In the genomic region with DNA sequence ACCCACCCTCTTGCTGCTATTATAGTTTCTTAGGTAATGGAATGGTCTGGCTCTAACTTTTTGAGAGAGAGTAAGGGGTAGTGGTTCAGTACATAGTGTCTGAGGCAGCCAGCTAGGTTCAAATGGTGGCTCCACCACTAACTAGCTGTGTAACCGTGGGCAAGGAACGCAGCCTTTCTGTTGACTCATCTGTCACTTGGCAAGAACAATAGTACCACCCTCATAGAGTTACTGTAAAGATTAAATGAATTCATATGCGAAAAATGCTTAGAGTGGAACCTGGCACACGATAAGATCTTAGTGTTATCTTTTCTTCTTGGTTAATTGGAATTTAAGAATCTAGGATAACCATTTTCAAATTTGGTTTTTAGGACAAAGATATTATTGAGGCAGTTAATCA, we compare ENCODE assay signal across 29 cellular contexts. TPM values are rescaled to one million over a fixed set of nuclear protein-coding genes. Genes with fewer than 3 reads are reported as not detected.
DNase-seq lines count a peak whose midpoint lies in the region; ATAC-seq, FAIRE-seq and TF ChIP-seq lines count a peak whose summit lies in the region.
"Had no signal": no experiment of that assay in that cellular context is flagged by ENCODE, and none has a peak within 500 bp of the region (broad histone marks: within the 10 kb centered on the region; RNA-seq: fewer than 3 reads in every experiment).

No MANE protein-coding gene starts in this region.

- intact Hi-C loops in MCF 10A (cut with micrococcal nuclease): no loop called here
- intact Hi-C loops in breast epithelium (cut with DNase I; ENCODE audit: low total_unique reads): no loop called here

- TF ChIP-seq CTCF in MCF 10A (IDR thresholded peaks at IDR 0.05; ENCODE audit: unreplicated experiment) (no peak), breast epithelium (IDR thresholded peaks at IDR 0.05) (no peak), astrocyte (IDR thresholded peaks at IDR 0.05; ENCODE audit: insufficient read depth, low read depth, low read length) (no peak), Peyer's patch (IDR thresholded peaks at IDR 0.05) (no peak), gastroesophageal sphincter (IDR thresholded peaks at IDR 0.05) (no peak)

- H4K20me1 ChIP-seq in astrocyte (ENCODE audit: insufficient read depth, low read length): no peaks in the 10 kb centered on the region
- H4K20me1 ChIP-seq: BLaER1 treated with 17β-estradiol and CSF1 and Interleukin-3, amounts not matched to agents 10 nM and 100 nM had no signal

- H3K79me2 ChIP-seq in astrocyte (ENCODE audit: insufficient read depth, low read length): no peaks in the 10 kb centered on the region

- H3K4me3 Mint-ChIP-seq in MCF 10A (ENCODE audit: unreplicated experiment): no peak overlapping the region
- no peak overlapping the region for H3K4me3 Mint-ChIP-seq in astrocyte (ENCODE audit: unreplicated experiment)
- no peak overlapping the region for H3K4me3 Mint-ChIP-seq in activated naive CD8-positive, alpha-beta T cell treated with anti-CD3 and anti-CD28 coated beads for 36 hours
- no peak overlapping the region for H3K4me3 Mint-ChIP-seq in effector memory CD8-positive, alpha-beta T cell
- H3K4me3 Mint-ChIP-seq: activated CD8-positive, alpha-beta T cell treated with anti-CD3 and anti-CD28 coated beads, Interleukin-2, amount 10 ng/mL, durations not matched to agents 7 days and 5 days; activated naive CD4-positive, alpha-beta T cell treated with anti-CD3 and anti-CD28 coated beads, Interleukin-2, amount 50 U/mL, for 24 hours; activated T-cell treated with anti-CD3 and anti-CD28 coated beads, Interleukin-2, amount 50 U/mL, for 72 hours; dendritic cell treated with granulocyte-macrophage colony-stimulating factor and Interleukin-4, amounts not matched to agents 40 ng/mL and 50 ng/mL, for 4 days; naive B cell had no signal

- no peak overlapping the region for H2AFZ ChIP-seq in astrocyte (ENCODE audit: low read depth, low read length)

- POLR2A ChIA-PET in MCF 10A (lab: Yijun Ruan, JAX): no interaction called here

- BruUV-seq in MCF 10A (replicated peaks; lab: Mats Ljungman, UMichigan): no TSS peak

- DNase-seq in MCF 10A (ENCODE audit: unreplicated experiment) (peak; percentile 51), breast epithelium (ENCODE audit: low spot score in 2 of 2) (no peak), astrocyte (ENCODE audit: low read depth) (peak; percentile 79), fibroblast of peridontal ligament (ENCODE audit: extremely low read depth) (peak; percentile 59), Peyer's patch (no peak)
- no peak for DNase-seq in activated naive CD8-positive, alpha-beta T cell treated with anti-CD3 and anti-CD28 coated beads for 36 hours
- DNase-seq in effector memory CD8-positive, alpha-beta T cell: no peak
- DNase-seq: 8988T; activated CD4-positive, CD25-positive, alpha-beta regulatory T cell; activated CD8-positive, alpha-beta T cell treated with anti-CD3 and anti-CD28 coated beads, Interleukin-2, amount 10 ng/mL, durations not matched to agents 7 days and 5 days; activated T-cell treated with anti-CD3 and anti-CD28 coated beads, Interleukin-2, amount 50 U/mL, for 72 hours; brain microvascular endothelial cell; erythroblast; GDM1; mesenchymal stem cell; MV-4-11; naive B cell; NCI-H187 treated with DMSO at 0.1 percent for 48 hours; NCI-H226; OCI-M1; stimulated activated naive CD4-positive, alpha-beta T cell; T-helper 9 cell; upper lobe of left lung had no signal

- CTCF ChIA-PET in MCF 10A (lab: Yijun Ruan, JAX): interaction anchor here (0.7 kb wide), 1 partner anchor 10 kb away, joined by 3 read pairs; no protein-coding TSS in a partner anchor

- H3K4me1 ChIP-seq in breast epithelium (no peaks in the 10 kb centered on the region), astrocyte (ENCODE audit: insufficient read depth, low read length) (no peaks in the 10 kb centered on the region), Peyer's patch (no peaks in the 10 kb centered on the region), gastroesophageal sphincter (no peaks in the 10 kb centered on the region)
- H3K4me1 ChIP-seq: BLaER1 treated with 17β-estradiol and CSF1 and Interleukin-3, amounts not matched to agents 10 nM and 100 nM; right lobe of liver; upper lobe of left lung had no signal

- 70 to 90% methylated on average over 2 to 4 of the region's 4 CpGs for WGBS in gastroesophageal sphincter (ENCODE audit: low coverage in 1 of 2), 2 donors

- TF ChIP-seq POLR2A in breast epithelium (IDR thresholded peaks at IDR 0.05) (no peak), Peyer's patch (IDR thresholded peaks at IDR 0.05) (no peak), gastroesophageal sphincter (IDR thresholded peaks at IDR 0.05) (no peak)

- ATAC-seq in gastroesophageal sphincter: no peak
- ATAC-seq in effector memory CD8-positive, alpha-beta T cell (replicated peaks): no peak
- ATAC-seq: activated CD8-positive, alpha-beta T cell treated with anti-CD3 and anti-CD28 coated beads, Interleukin-2, amount 10 ng/mL, durations not matched to agents 7 days and 5 days; activated T-cell treated with anti-CD3 and anti-CD28 coated beads, Interleukin-2, amount 50 U/mL, for 72 hours; GM12878; right lobe of liver had no signal

- no peak overlapping the region for H3K27ac ChIP-seq in breast epithelium
- H3K27ac ChIP-seq in astrocyte (ENCODE audit: low read depth, low read length): no peak overlapping the region
- H3K27ac ChIP-seq in Peyer's patch: no peak overlapping the region
- H3K27ac ChIP-seq in gastroesophageal sphincter: no peak overlapping the region
- H3K27ac ChIP-seq: BLaER1 treated with 17β-estradiol and CSF1 and Interleukin-3, amounts not matched to agents 10 nM and 100 nM; brain microvascular endothelial cell; right lobe of liver; upper lobe of left lung had no signal

- H3K4me1 Mint-ChIP-seq in MCF 10A (ENCODE audit: insufficient read depth, unreplicated experiment) (peaks cover 16% of the 10 kb centered on the region), astrocyte (ENCODE audit: low read depth, unreplicated experiment) (peaks cover 12% of the 10 kb centered on the region)
- H3K4me1 Mint-ChIP-seq in activated naive CD8-positive, alpha-beta T cell treated with anti-CD3 and anti-CD28 coated beads for 36 hours: no peaks in the 10 kb centered on the region
- no peaks in the 10 kb centered on the region for H3K4me1 Mint-ChIP-seq in effector memory CD8-positive, alpha-beta T cell (ENCODE audit: low read depth in 2 of 2)
- H3K4me1 Mint-ChIP-seq: activated naive CD4-positive, alpha-beta T cell treated with anti-CD3 and anti-CD28 coated beads, Interleukin-2, amount 50 U/mL, for 24 hours; naive B cell had no signal

- H3K4me2 ChIP-seq in astrocyte (ENCODE audit: low read length): no peak overlapping the region
- H3K4me2 ChIP-seq: BLaER1 treated with 17β-estradiol and CSF1 and Interleukin-3, amounts not matched to agents 10 nM and 100 nM had no signal

- no peak overlapping the region for H3K9ac ChIP-seq in astrocyte (ENCODE audit: low read length)
- H3K9ac ChIP-seq: BLaER1 treated with 17β-estradiol and CSF1 and Interleukin-3, amounts not matched to agents 10 nM and 100 nM had no signal

- H3K36me3 Mint-ChIP-seq in MCF 10A (ENCODE audit: insufficient read depth, unreplicated experiment) (no peaks in the 10 kb centered on the region), astrocyte (ENCODE audit: low read depth, unreplicated experiment) (peaks cover 3% of the 10 kb centered on the region)
- H3K36me3 Mint-ChIP-seq in activated naive CD8-positive, alpha-beta T cell treated with anti-CD3 and anti-CD28 coated beads for 36 hours: no peaks in the 10 kb centered on the region
- H3K36me3 Mint-ChIP-seq in effector memory CD8-positive, alpha-beta T cell (ENCODE audit: insufficient read depth): no peaks in the 10 kb centered on the region
- H3K36me3 Mint-ChIP-seq: activated naive CD4-positive, alpha-beta T cell treated with anti-CD3 and anti-CD28 coated beads, Interleukin-2, amount 50 U/mL, for 24 hours; naive B cell had no signal

- FAIRE-seq in astrocyte (lab: Jason Lieb, UNC): peak; percentile 45
- FAIRE-seq: GM12878 had no signal

- H3K27me3 ChIP-seq in breast epithelium (no peaks in the 10 kb centered on the region), astrocyte (ENCODE audit: insufficient read depth, low read length) (no peaks in the 10 kb centered on the region), Peyer's patch (no peaks in the 10 kb centered on the region), gastroesophageal sphincter (no peaks in the 10 kb centered on the region)
- H3K27me3 ChIP-seq: BLaER1 treated with 17β-estradiol and CSF1 and Interleukin-3, amounts not matched to agents 10 nM and 100 nM; brain microvascular endothelial cell; right lobe of liver; upper lobe of left lung had no signal

- no peak for TF ChIP-seq EP300 in gastroesophageal sphincter (IDR thresholded peaks at IDR 0.05)

- H3K9me3 Mint-ChIP-seq in MCF 10A (ENCODE audit: unreplicated experiment) (no peaks in the 10 kb centered on the region), astrocyte (ENCODE audit: unreplicated experiment) (no peaks in the 10 kb centered on the region)
- H3K9me3 Mint-ChIP-seq in activated naive CD8-positive, alpha-beta T cell treated with anti-CD3 and anti-CD28 coated beads for 36 hours: no peaks in the 10 kb centered on the region
- H3K9me3 Mint-ChIP-seq in effector memory CD8-positive, alpha-beta T cell: no peaks in the 10 kb centered on the region
- H3K9me3 Mint-ChIP-seq: activated naive CD4-positive, alpha-beta T cell treated with anti-CD3 and anti-CD28 coated beads, Interleukin-2, amount 50 U/mL, for 24 hours; activated T-cell treated with anti-CD3 and anti-CD28 coated beads, Interleukin-2, amount 50 U/mL, for 72 hours; dendritic cell treated with granulocyte-macrophage colony-stimulating factor and Interleukin-4, amounts not matched to agents 40 ng/mL and 50 ng/mL, for 4 days; naive B cell had no signal

- H3K27ac Mint-ChIP-seq in MCF 10A (ENCODE audit: low read depth, unreplicated experiment) (no peak overlapping the region), astrocyte (ENCODE audit: unreplicated experiment) (no peak overlapping the region)
- no peak overlapping the region for H3K27ac Mint-ChIP-seq in activated naive CD8-positive, alpha-beta T cell treated with anti-CD3 and anti-CD28 coated beads for 36 hours
- no peak overlapping the region for H3K27ac Mint-ChIP-seq in effector memory CD8-positive, alpha-beta T cell
- H3K27ac Mint-ChIP-seq: activated CD8-positive, alpha-beta T cell treated with anti-CD3 and anti-CD28 coated beads, Interleukin-2, amount 10 ng/mL, durations not matched to agents 7 days and 5 days; activated naive CD4-positive, alpha-beta T cell treated with anti-CD3 and anti-CD28 coated beads, Interleukin-2, amount 50 U/mL, for 24 hours; activated T-cell treated with anti-CD3 and anti-CD28 coated beads, Interleukin-2, amount 50 U/mL, for 72 hours; dendritic cell treated with granulocyte-macrophage colony-stimulating factor and Interleukin-4, amounts not matched to agents 40 ng/mL and 50 ng/mL, for 4 days had no signal

- H3K4me3 ChIP-seq in breast epithelium (no peak overlapping the region), astrocyte (ENCODE audit: insufficient read depth, low read depth, low read length) (no peak overlapping the region), Peyer's patch (no peak overlapping the region), gastroesophageal sphincter (no peak overlapping the region)
- H3K4me3 ChIP-seq: BLaER1 treated with 17β-estradiol and CSF1 and Interleukin-3, amounts not matched to agents 10 nM and 100 nM; GM12878; right lobe of liver; upper lobe of left lung had no signal

- H3K36me3 ChIP-seq in breast epithelium: no peaks in the 10 kb centered on the region
- no peaks in the 10 kb centered on the region for H3K36me3 ChIP-seq in astrocyte (ENCODE audit: insufficient read depth, low read length)
- H3K36me3 ChIP-seq in Peyer's patch: no peaks in the 10 kb centered on the region
- no peaks in the 10 kb centered on the region for H3K36me3 ChIP-seq in gastroesophageal sphincter
- H3K36me3 ChIP-seq: BLaER1 treated with 17β-estradiol and CSF1 and Interleukin-3, amounts not matched to agents 10 nM and 100 nM; brain microvascular endothelial cell; right lobe of liver; upper lobe of left lung had no signal

- H3K9me3 ChIP-seq in breast epithelium: no peaks in the 10 kb centered on the region
- no peaks in the 10 kb centered on the region for H3K9me3 ChIP-seq in astrocyte (ENCODE audit: insufficient read depth, low read depth, low read length)
- H3K9me3 ChIP-seq in Peyer's patch: no peaks in the 10 kb centered on the region
- no peaks in the 10 kb centered on the region for H3K9me3 ChIP-seq in gastroesophageal sphincter
- H3K9me3 ChIP-seq: BLaER1 treated with 17β-estradiol and CSF1 and Interleukin-3, amounts not matched to agents 10 nM and 100 nM; right lobe of liver; upper lobe of left lung had no signal

- H3K27me3 Mint-ChIP-seq in MCF 10A (ENCODE audit: insufficient read depth, unreplicated experiment): no peaks in the 10 kb centered on the region
- H3K27me3 Mint-ChIP-seq in astrocyte (ENCODE audit: low read depth, unreplicated experiment): no peaks in the 10 kb centered on the region
- no peaks in the 10 kb centered on the region for H3K27me3 Mint-ChIP-seq in activated naive CD8-positive, alpha-beta T cell treated with anti-CD3 and anti-CD28 coated beads for 36 hours
- no peaks in the 10 kb centered on the region for H3K27me3 Mint-ChIP-seq in effector memory CD8-positive, alpha-beta T cell
- H3K27me3 Mint-ChIP-seq: activated naive CD4-positive, alpha-beta T cell treated with anti-CD3 and anti-CD28 coated beads, Interleukin-2, amount 50 U/mL, for 24 hours; dendritic cell treated with granulocyte-macrophage colony-stimulating factor and Interleukin-4, amounts not matched to agents 40 ng/mL and 50 ng/mL, for 4 days; naive B cell had no signal

RNA-seq across cellular contexts. Expression of a gene that starts 14.0 kb away (rescaled TPM):
- total RNA-seq in MCF 10A (2022) (0.51 and 0.81 TPM in 2 replicates), breast epithelium (1 to 10 TPM in 1 of 3 donors, under 1 TPM in 2; 0.66 to 1.9 (median 0.73) TPM), astrocyte (0.60 and 0.82 TPM in 2 replicates), Peyer's patch (1 to 10 TPM in 2 of 4 donors, under 1 TPM in 1, not detected in 1; 0.35 to 8.3 (median 1.1) TPM), gastroesophageal sphincter (1 to 10 TPM in 1 of 4 donors, under 1 TPM in 3; 0.23 to 1.2 (median 0.61) TPM)
- total RNA-seq in activated naive CD8-positive, alpha-beta T cell treated with anti-CD3 and anti-CD28 coated beads for 36 hours: under 1 TPM; 0.44 to 0.49 TPM

RNA-seq across cellular contexts. Expression of a gene that starts 35.8 kb away (rescaled TPM):
- 87.9 and 104 TPM in 2 replicates for total RNA-seq in MCF 10A (2022)
- 10 to 100 TPM; 21.9 to 30.7 (median 28.2) TPM for total RNA-seq in breast epithelium
- 58.2 and 62.9 TPM in 2 replicates for total RNA-seq in astrocyte
- 10 to 100 TPM; 15.7 to 27.7 (median 22.4) TPM for total RNA-seq in Peyer's patch
- total RNA-seq in gastroesophageal sphincter: 10 to 100 TPM; 22.9 to 31.5 (median 23.9) TPM
- total RNA-seq in activated naive CD8-positive, alpha-beta T cell treated with anti-CD3 and anti-CD28 coated beads for 36 hours: 10 to 100 TPM; 77.7 to 86.4 TPM

RNA-seq across cellular contexts. Expression of a gene that starts 46.9 kb away (rescaled TPM):
- total RNA-seq in MCF 10A (2022): 41.6 and 44.6 TPM in 2 replicates
- 10 to 100 TPM; 17.8 to 83.3 (median 49.5) TPM for total RNA-seq in breast epithelium
- total RNA-seq in astrocyte: 21.3 and 22.2 TPM in 2 replicates
- 100 to 1,000 TPM; 208 to 265 (median 238) TPM for total RNA-seq in Peyer's patch
- 10 to 100 TPM; 10.2 to 32.5 (median 23.9) TPM for total RNA-seq in gastroesophageal sphincter
- 10 to 100 TPM; 24.2 to 24.8 TPM for total RNA-seq in activated naive CD8-positive, alpha-beta T cell treated with anti-CD3 and anti-CD28 coated beads for 36 hours

RNA-seq across cellular contexts. Expression of a gene that starts 57.7 kb away (rescaled TPM):
- not detected in 2 replicates for total RNA-seq in MCF 10A (2022)
- 10 to 100 TPM in 2 of 3 donors, 1 to 10 TPM in 1; 3.2 to 34.0 (median 20.6) TPM for total RNA-seq in breast epithelium
- total RNA-seq in astrocyte: not detected in 2 replicates
- not detected for total RNA-seq in Peyer's patch
- total RNA-seq in gastroesophageal sphincter: under 1 TPM in 3 of 4 donors, not detected in 1; 0.08 to 0.27 (median 0.16) TPM
- under 1 TPM; 0.54 to 0.68 TPM for total RNA-seq in activated naive CD8-positive, alpha-beta T cell treated with anti-CD3 and anti-CD28 coated beads for 36 hours
- total RNA-seq: right lobe of liver had no signal

Comparison
In these comparisons a context has a peak if more than half of its experiments do, and no peak if none do; other contexts are left out.
1. DNase-seq: peak in MCF 10A (single experiment), astrocyte (single experiment) and fibroblast of peridontal ligament (single experiment); none in breast epithelium (0 of 2), Peyer's patch (0 of 3), activated naive CD8-positive, alpha-beta T cell treated with anti-CD3 and anti-CD28 coated beads for 36 hours (single experiment) and effector memory CD8-positive, alpha-beta T cell (0 of 3).